8 cellular contexts compared by ENCODE assay signal in genomic region chr17:74750327-74751069, GRCh38. TPM values are rescaled to one million over a fixed set of nuclear protein-coding genes. Genes with fewer than 3 reads are reported as not detected.
DNase-seq lines count a peak whose midpoint lies in the region; ATAC-seq and TF ChIP-seq lines count a peak whose summit lies in the region.

No MANE protein-coding gene starts in this region.

- H2AFZ ChIP-seq in parathyroid adenoma, result peak overlapping the region; percentile 59

- intact Hi-C loops in Panc1 (cut with micrococcal nuclease; ENCODE audit: unreplicated experiment) (no loop called here), esophagus muscularis mucosa (cut with DNase I) (no loop called here)

- TF ChIP-seq CTCF in DOHH2 (IDR thresholded peaks at IDR 0.05; ENCODE audit: low read depth, low read length, poor library complexity, severe bottlenecking) (no peak), Panc1 (IDR thresholded peaks at IDR 0.05) (no peak), esophagus muscularis mucosa (IDR thresholded peaks at IDR 0.05) (no peak), parathyroid adenoma (IDR thresholded peaks at IDR 0.05) (no peak)

- in situ Hi-C loops in Panc1 (cut with HindIII; ENCODE audit: low pct_unique_long_range_greater_than_20kb, low sequenced_read_pairs), result no loop called here

- TF ChIP-seq POLR2A in esophagus muscularis mucosa (IDR thresholded peaks at IDR 0.05; ENCODE audit: low read depth), result no peak

- CTCF ChIA-PET in Panc1 (lab: Charles Lee), result interaction anchor here (0.6 to 2.3 kb wide), 4 partner anchors 17 to 93 kb away, joined by 6 to 12 read pairs (median 7); no protein-coding TSS in a partner anchor

- peak; percentile 1; the same call in 1 of the 2 replicates for ATAC-seq in Panc1
- no peak for ATAC-seq in GM19351 (IDR thresholded peaks at IDR 0.05; ENCODE audit: unreplicated experiment)

- H3K9me2 ChIP-seq in DOHH2 (replicated peaks; ENCODE audit: control insufficient read depth, low read length), result no peaks in the 10 kb centered on the region

- POLR2A ChIA-PET in Panc1 (lab: Charles Lee), result interaction anchor here (1.1 kb wide), 1 partner anchor 10 kb away, joined by 3 read pairs; no protein-coding TSS in a partner anchor

- H3K27me3 ChIP-seq in DOHH2 (ENCODE audit: control insufficient read depth, low read length), result no peaks in the 10 kb centered on the region
- no peaks in the 10 kb centered on the region for H3K27me3 ChIP-seq in Panc1 (ENCODE audit: control insufficient read depth, insufficient read depth, low read length)
- peaks cover 0 to 20% (median 0%) of the 10 kb centered on the region in 4 donors for H3K27me3 ChIP-seq in esophagus muscularis mucosa
- no peaks in the 10 kb centered on the region for H3K27me3 ChIP-seq in parathyroid adenoma (ENCODE audit: control insufficient read depth, insufficient read depth, low read length)

- peaks cover 25% of the 10 kb centered on the region for H3K4me1 ChIP-seq in DOHH2 (ENCODE audit: control insufficient read depth, low read length)
- peaks cover 35% of the 10 kb centered on the region for H3K4me1 ChIP-seq in Panc1 (ENCODE audit: control insufficient read depth, insufficient read depth, low read length)
- peaks cover 26 to 54% (median 46%) of the 10 kb centered on the region in 4 donors for H3K4me1 ChIP-seq in esophagus muscularis mucosa
- peaks cover 29% of the 10 kb centered on the region for H3K4me1 ChIP-seq in parathyroid adenoma

- peak overlapping the region; percentile 88 for H3K4me3 ChIP-seq in DOHH2 (ENCODE audit: low read length)
- peak overlapping the region; percentile 76 to 95 for H3K4me3 ChIP-seq in Panc1 (ENCODE audit: low read depth in 2 of 2, low read length in 2 of 2)
- H3K4me3 ChIP-seq in esophagus muscularis mucosa, result peak overlapping the region; percentile 69 to 88 (median 74)
- H3K4me3 ChIP-seq in parathyroid adenoma (ENCODE audit: low read depth, low read length), result peak overlapping the region; percentile 98

- H3F3A ChIP-seq in DOHH2 (ENCODE audit: control insufficient read depth, insufficient read depth), result no peaks in the 10 kb centered on the region; the same call in 1 of the 2 replicates

- 72% methylated on average over 11 of the region's 13 CpGs for WGBS in esophagus muscularis mucosa

- H3K9ac ChIP-seq in parathyroid adenoma, result peak overlapping the region; percentile 91

- H3K79me2 ChIP-seq in DOHH2 (ENCODE audit: control insufficient read depth, low read length), result peaks cover 57% of the 10 kb centered on the region
- H3K79me2 ChIP-seq in parathyroid adenoma, result peaks cover 60% of the 10 kb centered on the region

- H3K27ac ChIP-seq in DOHH2 (ENCODE audit: low read depth, low read length) (no peak overlapping the region), Panc1 (ENCODE audit: low read length) (peak overlapping the region; percentile 87), esophagus muscularis mucosa (replicated peaks in 1 of 4) (peak overlapping the region; percentile 72 to 86 (median 79)), parathyroid adenoma (peak overlapping the region; percentile 98)

- H3K9me3 ChIP-seq in DOHH2 (ENCODE audit: control insufficient read depth, insufficient read depth, low read length) (no peaks in the 10 kb centered on the region), Panc1 (ENCODE audit: control insufficient read depth, insufficient read depth, low read depth, low read length) (no peaks in the 10 kb centered on the region), esophagus muscularis mucosa (no peaks in the 10 kb centered on the region), parathyroid adenoma (ENCODE audit: control insufficient read depth, low read length) (no peaks in the 10 kb centered on the region)

- H4K20me1 ChIP-seq in DOHH2 (ENCODE audit: control insufficient read depth, insufficient read depth, low read depth, low read length), result peaks cover 22% of the 10 kb centered on the region

- H3K36me3 ChIP-seq in DOHH2 (ENCODE audit: control insufficient read depth, low read length) (peaks cover 6% of the 10 kb centered on the region), Panc1 (ENCODE audit: control insufficient read depth, insufficient read depth, low read length) (peaks cover 2% of the 10 kb centered on the region; the same call in 1 of the 2 replicates), esophagus muscularis mucosa (no peaks in the 10 kb centered on the region), parathyroid adenoma (ENCODE audit: control insufficient read depth, insufficient read depth, low read length) (no peaks in the 10 kb centered on the region)

- TF ChIP-seq EP300 in esophagus muscularis mucosa (IDR thresholded peaks at IDR 0.05), result no peak

- no TSS peak for BruUV-seq in Panc1 (replicated peaks; lab: Mats Ljungman, UMichigan)

- peak overlapping the region; percentile 74 for H3K4me2 ChIP-seq in DOHH2 (ENCODE audit: low read length)
- peak overlapping the region; percentile 70 for H3K4me2 ChIP-seq in parathyroid adenoma (ENCODE audit: low read length)

- no peak for DNase-seq in Panc1 (ENCODE audit: low read depth, low spot score)
- DNase-seq in esophagus muscularis mucosa (ENCODE audit: extremely low spot score), result no peak
- DNase-seq in DMS153 (lab: John Stamatoyannopoulos, UW), result no peak
- no peak for DNase-seq in SIG-M5 treated with dmso at 0.1 percent for 504 hours (lab: John Stamatoyannopoulos, UW; ENCODE audit: unreplicated experiment)
- DNase-seq in activated CD4-positive, CD25-positive, alpha-beta regulatory T cell (lab: John Stamatoyannopoulos, UW), result no peak

RNA-seq across cellular contexts. Expression of gene NHERF1, which starts 2.1 kb away (rescaled TPM):
- total RNA-seq in Panc1 (2021; ENCODE audit: unreplicated experiment), result 90.8 TPM
- 66.0 TPM for polyA plus RNA-seq in Panc1 (2012; ENCODE audit: insufficient read length)
- 10 to 100 TPM in 2 of 4 donors, 1 to 10 TPM in 2; 8.9 to 12.1 (median 11.0) TPM for total RNA-seq in esophagus muscularis mucosa

RNA-seq across cellular contexts. Expression of gene RAB37, which starts 13.4 kb away (rescaled TPM):
- total RNA-seq in Panc1 (2021; ENCODE audit: unreplicated experiment) (1.5 TPM), esophagus muscularis mucosa (1 to 10 TPM; 1.4 to 3.3 (median 2.5) TPM)
- polyA plus RNA-seq in Panc1 (2012; ENCODE audit: insufficient read length), result 1.2 TPM

RNA-seq across cellular contexts. Expression of gene NAT9, which starts 25.6 kb away (rescaled TPM):
- 90.1 TPM for total RNA-seq in Panc1 (2021; ENCODE audit: unreplicated experiment)
- polyA plus RNA-seq in Panc1 (2012; ENCODE audit: insufficient read length), result 59.6 TPM
- total RNA-seq in esophagus muscularis mucosa, result 10 to 100 TPM; 10.4 to 22.4 (median 17.7) TPM

RNA-seq across cellular contexts. Expression of gene CD300LF, which starts 37.8 kb away (rescaled TPM):
- total RNA-seq in Panc1 (2021; ENCODE audit: unreplicated experiment) (not detected), esophagus muscularis mucosa (under 1 TPM in 3 of 4 donors, not detected in 1; 0.26 to 0.99 (median 0.42) TPM)
- not detected for polyA plus RNA-seq in Panc1 (2012; ENCODE audit: insufficient read length)
